ENCODE assay signal across 24 cellular contexts in genomic region chr21:45579383-45580180, GRCh38. TPM values are rescaled to one million over a fixed set of nuclear protein-coding genes. Genes with fewer than 3 reads are reported as not detected.
DNase-seq lines count a peak whose midpoint lies in the region; ATAC-seq and TF ChIP-seq lines count a peak whose summit lies in the region.
"Had no signal": no experiment of that assay in that cellular context is flagged by ENCODE, and none has a peak within 500 bp of the region (broad histone marks: within the 10 kb centered on the region; RNA-seq: fewer than 3 reads in every experiment).

No MANE protein-coding gene starts in this region.

- no peak for TF ChIP-seq EP300 in suprapubic skin (IDR thresholded peaks at IDR 0.05)

- no peaks in the 10 kb centered on the region for H3K36me3 Mint-ChIP-seq in activated T-cell treated with anti-CD3 and anti-CD28 coated beads, Interleukin-2, amount 50 U/mL, for 24 hours (ENCODE audit: low read depth)
- no peaks in the 10 kb centered on the region for H3K36me3 Mint-ChIP-seq in activated T-cell treated with anti-CD3 and anti-CD28 coated beads, Interleukin-2, amount 50 U/mL, for 4 hours (ENCODE audit: insufficient read depth)
- peaks cover 7% of the 10 kb centered on the region; the same call in 1 of the 2 replicates for H3K36me3 Mint-ChIP-seq in WTC11

- peak; percentile 12 for DNase-seq in activated T-cell treated with anti-CD3 and anti-CD28 coated beads, Interleukin-2, amount 50 U/mL, for 24 hours
- no peak for DNase-seq in activated T-cell treated with anti-CD3 and anti-CD28 coated beads, Interleukin-2, amount 50 U/mL, for 4 hours
- DNase-seq in WTC11 (ENCODE audit: low spot score), result peak; percentile 2
- DNase-seq in lung (ENCODE audit: low spot score), result peak; percentile 25
- peak; percentile 44 to 48 for DNase-seq in suprapubic skin (ENCODE audit: low spot score in 2 of 2)
- no peak for DNase-seq in GM03348 (ENCODE audit: low spot score)
- DNase-seq: ACHN; activated CD4-positive, alpha-beta T cell treated with anti-CD3 and anti-CD28 coated beads for 4 hours; amniotic stem cell; dermis blood vessel endothelial cell; glutamatergic neuron; IMR-90; left cardiac atrium; NCI-H1105 treated with DMSO at 0.1 percent for 48 hours; NCI-H2081; NCI-H82; psoas muscle; small intestine; stimulated activated naive CD4-positive, alpha-beta T cell treated with Interleukin-2 at 50 U/mL for 16 hours had no signal

- TF ChIP-seq CTCF in WTC11 (IDR thresholded peaks at IDR 0.05) (no peak), lung (IDR thresholded peaks at IDR 0.05; ENCODE audit: control extremely low read depth, extremely low read depth) (no peak), suprapubic skin (IDR thresholded peaks at IDR 0.05) (no peak)

- POLR2A ChIA-PET in WTC11 (lab: Charles Lee), result no interaction called here

- WGBS in lung, 2 donors, result 91 to 95% methylated on average over 26 to 29 of the region's 29 CpGs
- WGBS in suprapubic skin, result 96% methylated on average over 5 of the region's 29 CpGs

- no peak overlapping the region for H3K27ac Mint-ChIP-seq in activated T-cell treated with anti-CD3 and anti-CD28 coated beads, Interleukin-2, amount 50 U/mL, for 24 hours
- H3K27ac Mint-ChIP-seq in WTC11, result no peak overlapping the region

- CTCF ChIA-PET in WTC11 (lab: Charles Lee), result no interaction called here

- H3K4me1 ChIP-seq in lung (ENCODE audit: control insufficient read depth in 2 of 2, insufficient read depth in 2 of 2, low read length in 2 of 2) (peaks cover 0 to 2% of the 10 kb centered on the region in 2 donors), suprapubic skin (no peaks in the 10 kb centered on the region)
- H3K4me1 ChIP-seq: Caco-2, psoas muscle had no signal

- no peaks in the 10 kb centered on the region for H3K4me1 Mint-ChIP-seq in activated T-cell treated with anti-CD3 and anti-CD28 coated beads, Interleukin-2, amount 50 U/mL, for 24 hours (ENCODE audit: low read depth)
- no peaks in the 10 kb centered on the region for H3K4me1 Mint-ChIP-seq in activated T-cell treated with anti-CD3 and anti-CD28 coated beads, Interleukin-2, amount 50 U/mL, for 4 hours (ENCODE audit: low read depth)
- H3K4me1 Mint-ChIP-seq in WTC11, result no peaks in the 10 kb centered on the region

- peaks cover 5% of the 10 kb centered on the region for H3K9me3 Mint-ChIP-seq in activated T-cell treated with anti-CD3 and anti-CD28 coated beads, Interleukin-2, amount 50 U/mL, for 24 hours
- peaks cover 7% of the 10 kb centered on the region for H3K9me3 Mint-ChIP-seq in activated T-cell treated with anti-CD3 and anti-CD28 coated beads, Interleukin-2, amount 50 U/mL, for 4 hours
- H3K9me3 Mint-ChIP-seq in WTC11, result peaks cover 24% of the 10 kb centered on the region

- no peaks in the 10 kb centered on the region for H3K27me3 Mint-ChIP-seq in activated T-cell treated with anti-CD3 and anti-CD28 coated beads, Interleukin-2, amount 50 U/mL, for 24 hours
- peaks cover 6% of the 10 kb centered on the region for H3K27me3 Mint-ChIP-seq in activated T-cell treated with anti-CD3 and anti-CD28 coated beads, Interleukin-2, amount 50 U/mL, for 4 hours (ENCODE audit: low read depth)
- peaks cover 18% of the 10 kb centered on the region for H3K27me3 Mint-ChIP-seq in WTC11 (ENCODE audit: low read depth)

- peaks cover 0 to 5% of the 10 kb centered on the region in 2 donors for H3K9me3 ChIP-seq in lung (ENCODE audit: control insufficient read depth in 2 of 2, insufficient read depth in 1 of 2, low read length in 1 of 2)
- no peaks in the 10 kb centered on the region for H3K9me3 ChIP-seq in suprapubic skin
- H3K9me3 ChIP-seq: Caco-2, psoas muscle had no signal

- H3K36me3 ChIP-seq in lung (ENCODE audit: control insufficient read depth in 2 of 2, insufficient read depth in 2 of 2, low read length in 2 of 2) (no peaks in the 10 kb centered on the region), suprapubic skin (no peaks in the 10 kb centered on the region)
- H3K36me3 ChIP-seq: BLaER1 treated with 17β-estradiol and CSF1 and Interleukin-3, amounts not matched to agents 10 nM and 100 nM; tibial nerve had no signal

- no peak for ATAC-seq in activated T-cell treated with anti-CD3 and anti-CD28 coated beads, Interleukin-2, amount 50 U/mL, for 4 hours
- ATAC-seq in WTC11 (no peak), lung (ENCODE audit: insufficient read depth, low FRiP score) (no peak), GM19035 (IDR thresholded peaks at IDR 0.05; ENCODE audit: unreplicated experiment) (no peak), HG02588 (IDR thresholded peaks at IDR 0.05; ENCODE audit: unreplicated experiment) (no peak)
- ATAC-seq: left cardiac atrium, psoas muscle had no signal

- H3K27me3 ChIP-seq in lung (ENCODE audit: control insufficient read depth, insufficient read depth) (no peaks in the 10 kb centered on the region), suprapubic skin (peaks cover 44% of the 10 kb centered on the region)
- H3K27me3 ChIP-seq: BLaER1 treated with 17β-estradiol and CSF1 and Interleukin-3, amounts not matched to agents 10 nM and 100 nM had no signal

- H3K4me3 Mint-ChIP-seq in activated T-cell treated with anti-CD3 and anti-CD28 coated beads, Interleukin-2, amount 50 U/mL, for 24 hours, result no peak overlapping the region
- H3K4me3 Mint-ChIP-seq in activated T-cell treated with anti-CD3 and anti-CD28 coated beads, Interleukin-2, amount 50 U/mL, for 4 hours, result no peak overlapping the region
- H3K4me3 Mint-ChIP-seq in WTC11, result no peak overlapping the region

- H3K27ac ChIP-seq in lung (ENCODE audit: low read depth in 1 of 2, low read length in 1 of 2) (no peak overlapping the region), suprapubic skin (no peak overlapping the region)
- H3K27ac ChIP-seq: BLaER1 treated with 17β-estradiol and CSF1 and Interleukin-3, amounts not matched to agents 10 nM and 100 nM; psoas muscle; tibial nerve had no signal

- no peak for TF ChIP-seq POLR2A in suprapubic skin (IDR thresholded peaks at IDR 0.05)

- no peak overlapping the region for H3K4me3 ChIP-seq in lung
- no peak overlapping the region for H3K4me3 ChIP-seq in suprapubic skin
- H3K4me3 ChIP-seq: BLaER1 treated with 17β-estradiol and CSF1 and Interleukin-3, amounts not matched to agents 10 nM and 100 nM; psoas muscle; tibial nerve had no signal

TF ChIP-seq in WTC11, 78 proteins besides CTCF, POLR2A, EP300 and RAD21 (continues in another document):
- TF ChIP-seq ZNF317 (CRISPR knock-in tag; IDR thresholded peaks at IDR 0.05; ENCODE audit: borderline replicate concordance, low read depth), result no peak
- TF ChIP-seq TCF7 (CRISPR knock-in tag; IDR thresholded peaks at IDR 0.05; ENCODE audit: low read depth), result no peak
- no peak for TF ChIP-seq ZNF396 (CRISPR knock-in tag; IDR thresholded peaks at IDR 0.05; ENCODE audit: borderline replicate concordance)
- TF ChIP-seq EMX1 (CRISPR knock-in tag; IDR thresholded peaks at IDR 0.05), result no peak
- TF ChIP-seq ZNF416 (CRISPR knock-in tag; IDR thresholded peaks at IDR 0.05), result no peak
- no peak for TF ChIP-seq ELF4 (CRISPR knock-in tag; IDR thresholded peaks at IDR 0.05; ENCODE audit: low read depth)
- TF ChIP-seq PRDM15 (CRISPR knock-in tag; IDR thresholded peaks at IDR 0.05), result no peak
- no peak for TF ChIP-seq NFE2L1 (CRISPR knock-in tag; IDR thresholded peaks at IDR 0.05)
- TF ChIP-seq CREM (CRISPR knock-in tag; IDR thresholded peaks at IDR 0.05), result no peak
- no peak for TF ChIP-seq ZNF423 (CRISPR knock-in tag; IDR thresholded peaks at IDR 0.05)

RNA-seq across cellular contexts. Expression of gene SLC19A1, which starts 37.3 kb away (rescaled TPM):
- total RNA-seq in activated T-cell treated with anti-CD3 and anti-CD28 coated beads, Interleukin-2, amount 50 U/mL, for 4 hours, result 10 to 100 TPM; 69.0 to 94.9 (median 77.7) TPM
- total RNA-seq in WTC11 (2021) (27.7 to 29.8 TPM (median 28.3 TPM) in 3 replicates), lung (10 to 100 TPM; 28.4 to 42.0 TPM), suprapubic skin (1 to 10 TPM; 7.0 to 9.8 (median 7.9) TPM)
- 10 to 100 TPM; 23.8 to 24.1 TPM for polyA plus RNA-seq in lung

Comparison
In these comparisons a context has a peak if more than half of its experiments do, and no peak if none do; other contexts are left out.
1. DNase-seq: peak in activated T-cell treated with anti-CD3 and anti-CD28 coated beads, Interleukin-2, amount 50 U/mL, for 24 hours (single experiment), WTC11 (single experiment), lung (single experiment) and suprapubic skin (2 of 2); none in activated T-cell treated with anti-CD3 and anti-CD28 coated beads, Interleukin-2, amount 50 U/mL, for 4 hours (single experiment) and GM03348 (single experiment).